In the genomic region with DNA sequence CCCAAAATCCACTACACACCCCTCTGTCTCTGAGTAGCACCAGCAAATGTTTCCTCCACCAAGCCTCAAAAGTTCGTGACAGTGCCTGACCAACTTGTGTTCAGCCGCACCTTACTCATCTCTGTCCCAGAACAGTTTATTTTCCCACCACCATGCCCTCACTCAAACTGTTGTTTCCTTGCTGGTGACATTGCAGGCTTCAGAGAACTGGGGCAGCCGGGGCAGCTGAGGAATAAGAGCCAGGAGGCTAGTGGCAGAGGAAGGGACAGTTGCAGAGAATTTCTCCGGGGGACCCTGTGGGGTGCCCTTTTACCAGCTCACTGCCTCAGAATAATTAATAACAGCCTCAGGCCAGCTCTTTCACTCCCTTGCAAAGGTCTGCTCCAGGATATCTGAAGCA, we compare ENCODE assay signal across 18 cellular contexts. TPM values are rescaled to one million over a fixed set of nuclear protein-coding genes. Genes with fewer than 3 reads are reported as not detected.
A peak's percentile ranks its signal among the peaks of the same experiment; 100 is the strongest.
DNase-seq lines count a peak whose midpoint lies in the region; ATAC-seq, FAIRE-seq and TF ChIP-seq lines count a peak whose summit lies in the region.
"Had no signal": no experiment of that assay in that cellular context is flagged by ENCODE, and none has a peak within 500 bp of the region (broad histone marks: within the 10 kb centered on the region; RNA-seq: fewer than 3 reads in every experiment).

No MANE protein-coding gene starts in this region.

- TF ChIP-seq POLR2A in H1 (IDR thresholded peaks at IDR 0.05; ENCODE audit: control extremely low read depth in 1 of 2, low read depth in 2 of 2, low read length in 2 of 2) = no peak

- H3K36me3 ChIP-seq in H1 (ENCODE audit: control insufficient read depth in 2 of 4, insufficient read depth in 4 of 4, low read length in 3 of 4) = no peaks in the 10 kb centered on the region
- no peaks in the 10 kb centered on the region for H3K36me3 ChIP-seq in subcutaneous abdominal adipose tissue (ENCODE audit: control insufficient read depth in 5 of 5, insufficient read depth in 5 of 5, low read length in 5 of 5)
- H3K36me3 ChIP-seq: ascending aorta, ovary, SJSA1 had no signal

- no peak overlapping the region for H3K56ac ChIP-seq in H1 (replicated peaks; ENCODE audit: insufficient read length, low read depth, low read length)

- peak overlapping the region; percentile 55 for H3K4ac ChIP-seq in H1 (replicated peaks; ENCODE audit: insufficient read length, low read depth, low read length)

- peak overlapping the region; percentile 37; the same call in 1 of the 2 replicates for H2BK5ac ChIP-seq in H1 (ENCODE audit: low read depth, low read length)

- H2BK20ac ChIP-seq in H1 (ENCODE audit: low read length) = no peak overlapping the region

- H4K5ac ChIP-seq in H1 (ENCODE audit: insufficient read length, low read depth, low read length) = no peak overlapping the region

- H2BK12ac ChIP-seq in H1 (ENCODE audit: low read depth, low read length) = peak overlapping the region; percentile 11; the same call in 1 of the 2 replicates

- no peaks in the 10 kb centered on the region for H3K79me2 ChIP-seq in H1 (ENCODE audit: control insufficient read depth in 1 of 2, insufficient read depth in 2 of 2, low read length in 2 of 2)

- H3K23me2 ChIP-seq in H1 (ENCODE audit: low read depth, low read length) = no peaks in the 10 kb centered on the region; the same call in 1 of the 2 replicates

- 78% methylated on average over 4 of the region's 4 CpGs; no CpG with 5 or more reads in 1 of the 2 experiments for WGBS in H1 (ENCODE audit: extremely low coverage in 1 of 2, insufficient coverage in 1 of 2, insufficient read length in 1 of 2, insufficient replicate concordance in 2 of 2, low coverage in 1 of 2, low lambda C conversion rate in 2 of 2, missing lambda C conversion rate in 1 of 2), 2 experiments

- H3K9me3 Mint-ChIP-seq in activated CD8-positive, alpha-beta memory T cell treated with anti-CD3 and anti-CD28 coated beads, Interleukin-2, amount 10 ng/mL, durations not matched to agents 7 days and 5 days (ENCODE audit: low read depth) = no peaks in the 10 kb centered on the region
- H3K9me3 Mint-ChIP-seq: activated CD4-positive, alpha-beta memory T cell treated with anti-CD3 and anti-CD28 coated beads for 36 hours; CD4-positive, alpha-beta memory T cell had no signal

- H3K18ac ChIP-seq in H1 (ENCODE audit: extremely low read depth, low read length) = peak overlapping the region; percentile 80; the same call in 1 of the 2 replicates

- no peak overlapping the region for H3K27ac ChIP-seq in H1 (ENCODE audit: low read depth, low read length)
- no peak overlapping the region for H3K27ac ChIP-seq in subcutaneous abdominal adipose tissue (ENCODE audit: low read depth, low read length)
- H3K27ac ChIP-seq: 22Rv1, ascending aorta, HL-60, SJSA1 had no signal

- TF ChIP-seq EP300 in H1 (IDR thresholded peaks at IDR 0.05; ENCODE audit: borderline replicate concordance in 1 of 2, low read depth in 2 of 2, low read length in 2 of 2) = no peak

- H3K27me3 Mint-ChIP-seq in activated CD8-positive, alpha-beta memory T cell treated with anti-CD3 and anti-CD28 coated beads, Interleukin-2, amount 10 ng/mL, durations not matched to agents 7 days and 5 days = peaks cover 38% of the 10 kb centered on the region

- intact Hi-C loops in posterior vena cava (cut with DNase I) = loop anchor here in 1 of 2 donors (10.0 kb wide), 1 partner anchor 257 kb away; no protein-coding TSS in a partner anchor

- CTCF ChIA-PET in activated CD8-positive, alpha-beta memory T cell treated with anti-CD3 and anti-CD28 coated beads, Interleukin-2, amount 10 ng/mL, durations not matched to agents 7 days and 5 days (lab: Charles Lee) = no interaction called here
- CTCF ChIA-PET in H1 (lab: Charles Lee; ENCODE audit: partially characterized antibody) = interaction anchor here (1.0 kb wide), 2 partner anchors 101 to 136 kb away, joined by 3 read pairs; no protein-coding TSS in a partner anchor

- no peak overlapping the region for H2AK5ac ChIP-seq in H1 (ENCODE audit: low read depth, low read length)

- POLR2A ChIA-PET in H1 (lab: Charles Lee; ENCODE audit: partially characterized antibody) = interaction anchor here (1.8 to 2.5 kb wide), 2 partner anchors 25 to 61 kb away, joined by 3 to 18 read pairs; partner anchors contain the start of gene LIPT2

- no peak overlapping the region for H3K27ac Mint-ChIP-seq in activated CD8-positive, alpha-beta memory T cell treated with anti-CD3 and anti-CD28 coated beads, Interleukin-2, amount 10 ng/mL, durations not matched to agents 7 days and 5 days
- H3K27ac Mint-ChIP-seq: activated CD4-positive, alpha-beta memory T cell treated with anti-CD3 and anti-CD28 coated beads for 36 hours; CD4-positive, alpha-beta memory T cell had no signal

- no peak overlapping the region for H4K91ac ChIP-seq in H1 (replicated peaks; ENCODE audit: insufficient read length, low read length)

- H3K4me1 Mint-ChIP-seq in activated CD8-positive, alpha-beta memory T cell treated with anti-CD3 and anti-CD28 coated beads, Interleukin-2, amount 10 ng/mL, durations not matched to agents 7 days and 5 days = peaks cover 16% of the 10 kb centered on the region

- H3K4me2 ChIP-seq in H1 (ENCODE audit: insufficient read depth in 1 of 2, low read depth in 2 of 2, low read length in 2 of 2) = peak overlapping the region; percentile 70 to 75; a peak in 1 of 4 replicates

- H3K4me3 Mint-ChIP-seq in activated CD8-positive, alpha-beta memory T cell treated with anti-CD3 and anti-CD28 coated beads, Interleukin-2, amount 10 ng/mL, durations not matched to agents 7 days and 5 days = no peak overlapping the region
- H3K4me3 Mint-ChIP-seq: activated CD4-positive, alpha-beta memory T cell treated with anti-CD3 and anti-CD28 coated beads for 36 hours had no signal

- peak overlapping the region in 2 of 4 experiments; percentile 47 to 59; a peak in 4 of 8 replicates for H3K4me3 ChIP-seq in H1 (ENCODE audit: extremely low read depth in 1 of 4, insufficient read depth in 2 of 4, low read depth in 3 of 4, low read length in 4 of 4)
- peak overlapping the region in 4 of 5 donors; percentile 42 to 85 (median 77) for H3K4me3 ChIP-seq in subcutaneous abdominal adipose tissue (ENCODE audit: low read depth in 1 of 5, low read length in 5 of 5)
- H3K4me3 ChIP-seq: GM12878, SJSA1 had no signal

- TF ChIP-seq RAD21 in H1 (IDR thresholded peaks at IDR 0.05 in 1 of 2, conservative IDR thresholded peaks at IDR 0.05 in 1 of 2; ENCODE audit: low read depth in 2 of 2, low read length in 2 of 2) = no peak

- H2BK15ac ChIP-seq in H1 (ENCODE audit: low read length) = no peak overlapping the region

- H3K23ac ChIP-seq in H1 (ENCODE audit: insufficient read length) = no peak overlapping the region

- no peaks in the 10 kb centered on the region for H4K20me1 ChIP-seq in H1 (replicated peaks in 1 of 2; ENCODE audit: control insufficient read depth in 1 of 2, insufficient read depth in 2 of 2, low read length in 2 of 2)

- H3K9ac ChIP-seq in H1 (replicated peaks in 1 of 4; ENCODE audit: extremely low read depth in 1 of 4, low read depth in 3 of 4, low read length in 3 of 4) (no peak overlapping the region), subcutaneous abdominal adipose tissue (ENCODE audit: low read length in 5 of 5) (peak overlapping the region in 3 of 5 donors; percentile 53 to 77 (median 73))

- H3K27me3 ChIP-seq in H1 (replicated peaks in 1 of 4; ENCODE audit: control insufficient read depth in 3 of 4, extremely low read depth in 1 of 4, insufficient read depth in 3 of 4, low read length in 3 of 4) (peaks cover 0 to 5% (median 0%) of the 10 kb centered on the region in 4 experiments; a peak in 3 of 7 replicates), subcutaneous abdominal adipose tissue (ENCODE audit: control insufficient read depth in 5 of 5, insufficient read depth in 4 of 5, low read length in 5 of 5) (no peaks in the 10 kb centered on the region)
- H3K27me3 ChIP-seq: ascending aorta, ovary, SJSA1 had no signal

- no peak for TF ChIP-seq CTCF in H1 (IDR thresholded peaks at IDR 0.05; ENCODE audit: control extremely low read depth in 1 of 3, insufficient read depth in 1 of 3, low read depth in 1 of 3, low read length in 3 of 3)

- H3K9me3 ChIP-seq in H1 (ENCODE audit: insufficient read depth in 2 of 2, low read depth in 1 of 2, low read length in 1 of 2) (no peaks in the 10 kb centered on the region), subcutaneous abdominal adipose tissue (ENCODE audit: control insufficient read depth in 5 of 5, low read length in 5 of 5) (no peaks in the 10 kb centered on the region)
- H3K9me3 ChIP-seq: ascending aorta, ovary, SJSA1 had no signal

- ATAC-seq in activated CD8-positive, alpha-beta memory T cell treated with anti-CD3 and anti-CD28 coated beads, Interleukin-2, amount 10 ng/mL, durations not matched to agents 7 days and 5 days = no peak
- no peak for ATAC-seq in GM21381 (IDR thresholded peaks at IDR 0.05; ENCODE audit: unreplicated experiment)
- ATAC-seq: GM12878 had no signal

- H3K36me3 Mint-ChIP-seq in activated CD8-positive, alpha-beta memory T cell treated with anti-CD3 and anti-CD28 coated beads, Interleukin-2, amount 10 ng/mL, durations not matched to agents 7 days and 5 days = no peaks in the 10 kb centered on the region
- H3K36me3 Mint-ChIP-seq: activated CD4-positive, alpha-beta memory T cell treated with anti-CD3 and anti-CD28 coated beads for 36 hours; CD4-positive, alpha-beta memory T cell had no signal

- peak overlapping the region; percentile 24 for H2BK120ac ChIP-seq in H1 (replicated peaks; ENCODE audit: low read depth, low read length)

- H3K4me1 ChIP-seq in H1 (replicated peaks in 1 of 4; ENCODE audit: control insufficient read depth in 3 of 4, insufficient read depth in 4 of 4, low read length in 3 of 4) (peaks cover 4 to 11% (median 10%) of the 10 kb centered on the region in 4 experiments), subcutaneous abdominal adipose tissue (ENCODE audit: control insufficient read depth in 5 of 5, insufficient read depth in 5 of 5, low read length in 5 of 5) (peaks cover 2 to 33% (median 28%) of the 10 kb centered on the region in 5 donors)
- H3K4me1 ChIP-seq: SJSA1 had no signal

- no peak overlapping the region for H3K14ac ChIP-seq in H1 (ENCODE audit: insufficient read length)

- DNase-seq in activated CD8-positive, alpha-beta memory T cell treated with anti-CD3 and anti-CD28 coated beads, Interleukin-2, amount 10 ng/mL, durations not matched to agents 7 days and 5 days = peak; percentile 45
- DNase-seq in activated CD8-positive, alpha-beta memory T cell treated with anti-CD3 and anti-CD28 coated beads for 24 hours = no peak
- DNase-seq in H1 (ENCODE audit: low read depth in 1 of 2, low spot score in 2 of 2) (no peak), myocyte (ENCODE audit: low read depth) (peak; percentile 19), NCI-H2107 (lab: John Stamatoyannopoulos, UW) (no peak), posterior vena cava (ENCODE audit: low spot score) (no peak)
- DNase-seq: activated CD4-positive, alpha-beta memory T cell treated with anti-CD3 and anti-CD28 coated beads for 36 hours; activated effector memory CD4-positive, alpha-beta T cell treated with Interleukin-2 at 50 U/mL for 16 hours; CD4-positive, alpha-beta memory T cell; NCI-H1694 had no signal

- H4K8ac ChIP-seq in H1 (ENCODE audit: extremely low read depth, insufficient read depth, low read length) = no peak overlapping the region

- H2AFZ ChIP-seq in H1 (ENCODE audit: low read length) = peak overlapping the region; percentile 75

- FAIRE-seq in H1 (lab: Jason Lieb, UNC) = no peak
- FAIRE-seq: GM12878 had no signal

- no peaks in the 10 kb centered on the region for H3K79me1 ChIP-seq in H1 (ENCODE audit: low read depth, low read length)

RNA-seq across cellular contexts. Expression of gene KCNE3, which starts 0.7 kb away (rescaled TPM):
- under 1 TPM in 1 of 2 experiments, not detected in 1; 0.16 TPM for total RNA-seq in activated CD8-positive, alpha-beta memory T cell treated with anti-CD3 and anti-CD28 coated beads, Interleukin-2, amount 10 ng/mL, durations not matched to agents 7 days and 5 days
- total RNA-seq in H1 (2021; fragmentation: NEBNext Ultra II Directional; extraction: Animal tissue kit (Norgen Biotek cat#: 25700)) = 2.8 and 3.5 TPM in 2 replicates
- 1.9 and 4.1 TPM in 2 replicates for polyA plus RNA-seq in H1 (2011; rRNA removed)
- 4.1 TPM for polyA plus RNA-seq in H1 (2011; cell fraction: cytosol; rRNA removed)
- polyA plus RNA-seq in H1 (2011; cell fraction: nucleus; rRNA removed) = 4.5 TPM
- polyA plus RNA-seq in H1 (2012, experiment 1 of 2) = 1.8 to 3.9 TPM (median 2.4 TPM) in 4 replicates
- 2.3 TPM for polyA plus RNA-seq in H1 (2012, experiment 2 of 2)
- polyA plus RNA-seq in H1 (2013, experiment 1 of 2) = 2.9 TPM
- polyA plus RNA-seq in H1 (2013, experiment 2 of 2) = 2.7 TPM
- polyA minus RNA-seq in H1 (2011; rRNA and poly(A)+ RNA removed) = 2.9 and 4.5 TPM in 2 replicates
- polyA minus RNA-seq in H1 (2011; cell fraction: cytosol; rRNA and poly(A)+ RNA removed) = 3.2 TPM
- 1.1 TPM for polyA minus RNA-seq in H1 (2011; cell fraction: nucleus; rRNA and poly(A)+ RNA removed)
- 0.52 and 0.70 TPM in 2 replicates for total RNA-seq in myocyte
- 0.19 TPM for polyA plus RNA-seq in myocyte (2012)
- total RNA-seq in posterior vena cava = 1 to 10 TPM; 2.6 to 7.3 TPM
- total RNA-seq: activated CD4-positive, alpha-beta memory T cell treated with anti-CD3 and anti-CD28 coated beads for 36 hours; ascending aorta; GM12878; SJSA1 had no signal
- polyA plus RNA-seq: CD4-positive, alpha-beta memory T cell; GM12878 had no signal

RNA-seq across cellular contexts. Expression of gene LIPT2, which starts 25.5 kb away (rescaled TPM):
- 1 to 10 TPM in 1 of 2 experiments, under 1 TPM in 1; 0.82 to 2.5 TPM for total RNA-seq in activated CD8-positive, alpha-beta memory T cell treated with anti-CD3 and anti-CD28 coated beads, Interleukin-2, amount 10 ng/mL, durations not matched to agents 7 days and 5 days
- 6.4 and 7.7 TPM in 2 replicates for total RNA-seq in H1 (2021; fragmentation: NEBNext Ultra II Directional; extraction: Animal tissue kit (Norgen Biotek cat#: 25700))
- polyA plus RNA-seq in H1 (2011; rRNA removed) = 16.4 and 16.7 TPM in 2 replicates
- 15.4 TPM for polyA plus RNA-seq in H1 (2011; cell fraction: cytosol; rRNA removed)
- polyA plus RNA-seq in H1 (2011; cell fraction: nucleus; rRNA removed) = 11.5 TPM
- polyA plus RNA-seq in H1 (2012, experiment 1 of 2) = 4.9 to 6.9 TPM (median 5.9 TPM) in 4 replicates
- polyA plus RNA-seq in H1 (2012, experiment 2 of 2) = 7.6 TPM
- 7.0 TPM for polyA plus RNA-seq in H1 (2013, experiment 1 of 2)
- 7.0 TPM for polyA plus RNA-seq in H1 (2013, experiment 2 of 2)
- polyA minus RNA-seq in H1 (2011; rRNA and poly(A)+ RNA removed) = 10.8 and 17.9 TPM in 2 replicates
- 9.2 TPM for polyA minus RNA-seq in H1 (2011; cell fraction: cytosol; rRNA and poly(A)+ RNA removed)
- polyA minus RNA-seq in H1 (2011; cell fraction: nucleus; rRNA and poly(A)+ RNA removed) = 14.3 TPM
- total RNA-seq in myocyte (2.3 and 4.5 TPM in 2 replicates), posterior vena cava (1 to 10 TPM; 1.2 to 1.4 TPM)
- 1.5 TPM for polyA plus RNA-seq in myocyte (2012)
- total RNA-seq: ascending aorta had no signal

Comparison
In these comparisons a context has a peak if more than half of its experiments do, and no peak if none do; other contexts are left out.
1. DNase-seq: peak in activated CD8-positive, alpha-beta memory T cell treated with anti-CD3 and anti-CD28 coated beads, Interleukin-2, amount 10 ng/mL, durations not matched to agents 7 days and 5 days (single experiment) and myocyte (single experiment); none in activated CD8-positive, alpha-beta memory T cell treated with anti-CD3 and anti-CD28 coated beads for 24 hours (single experiment), H1 (0 of 2), NCI-H2107 (single experiment) and posterior vena cava (single experiment).
2. H3K9ac ChIP-seq: peak in subcutaneous abdominal adipose tissue (3 of 5); none in H1 (0 of 4).